ENCODE assay signal across 25 cellular contexts in genomic region chr7:57423768-57424167, GRCh38. TPM values are rescaled to one million over a fixed set of nuclear protein-coding genes. Genes with fewer than 3 reads are reported as not detected.
"Had no signal": no experiment of that assay in that cellular context is flagged by ENCODE, and none has a peak within 500 bp of the region (broad histone marks: within the 10 kb centered on the region; RNA-seq: fewer than 3 reads in every experiment).

No MANE protein-coding gene starts in this region.

- H3K27ac ChIP-seq: dorsolateral prefrontal cortex, hepatocyte, prostate gland, transverse colon, uterus, VCaP had no signal

- ATAC-seq: activated CD8-positive, alpha-beta T cell treated with anti-CD3 and anti-CD28 coated beads, Interleukin-2, amount 10 ng/mL, durations not matched to agents 7 days and 5 days; effector memory CD8-positive, alpha-beta T cell; esophagus mucosa; left ventricle myocardium superior; natural killer cell treated with Interleukin-12 subunit alpha and Interleukin-12 subunit beta and Interleukin-15 and Interleukin-18, amount 100 ng/mL, for 72 hours; stimulated activated naive B cell treated with anti-CD40 and anti-IgM and Interleukin-4, amounts not matched to agents 10 μg/mL and 1 μg/mL and 100 μg/mL, for 72 hours had no signal

- FAIRE-seq: astrocyte, endothelial cell of umbilical vein, frontal cortex had no signal

- H3K36me3 ChIP-seq: prostate gland, transverse colon, uterus had no signal

- H3K79me2 ChIP-seq: hepatocyte had no signal

- H3K27me3 ChIP-seq: hepatocyte, transverse colon, uterus had no signal

- H3K4me1 ChIP-seq: prostate gland, transverse colon, uterus had no signal

- H3K9me3 ChIP-seq: prostate gland, transverse colon, uterus had no signal

- DNase-seq: activated CD4-positive, alpha-beta T cell treated with anti-CD3 and anti-CD28 coated beads, Interleukin-2, amount 10 ng/mL, durations not matched to agents 7 days and 5 days; activated CD4-positive, CD25-positive, alpha-beta regulatory T cell treated with anti-CD3 and anti-CD28 coated beads, Interleukin-2, amount 50 U/mL, for 72 hours; activated CD8-positive, alpha-beta T cell treated with anti-CD3 and anti-CD28 coated beads, Interleukin-2, amount 10 ng/mL, durations not matched to agents 7 days and 5 days; central memory CD4-positive, alpha-beta T cell; dorsolateral prefrontal cortex; effector memory CD8-positive, alpha-beta T cell; glutamatergic neuron; immature natural killer cell; left ventricle myocardium superior; stimulated activated CD4-positive, alpha-beta T cell treated with anti-CD3 and anti-CD28 coated beads, Interleukin-2, amount 100 ng/mL, for 48 hours; stimulated activated CD8-positive, alpha-beta memory T cell treated with anti-CD3 and anti-CD28 coated beads, Interleukin-4, amount 100 ng/mL, for 48 hours; stimulated activated naive B cell treated with anti-CD40 and anti-IgM and Interleukin-4, amounts not matched to agents 10 μg/mL and 1 μg/mL and 100 μg/mL, for 72 hours; transverse colon; uterus had no signal

- H2AFZ ChIP-seq: hepatocyte had no signal

- H3K4me3 ChIP-seq: dorsolateral prefrontal cortex, hepatocyte, prostate gland, transverse colon, uterus had no signal

- H3K4me2 ChIP-seq: hepatocyte had no signal

RNA-seq across cellular contexts. Expression of gene ZNF716, which starts 26.2 kb away (rescaled TPM):
- total RNA-seq: activated CD4-positive, alpha-beta T cell treated with anti-CD3 and anti-CD28 coated beads, Interleukin-2, amount 10 ng/mL, durations not matched to agents 7 days and 5 days; activated CD8-positive, alpha-beta T cell treated with anti-CD3 and anti-CD28 coated beads, Interleukin-2, amount 10 ng/mL, durations not matched to agents 7 days and 5 days; activated T-helper 1 cell treated with anti-CD3 and anti-CD28 coated beads, Interleukin-12 subunit alpha, Interleukin-12 subunit beta, Interleukin-2, Interleukin-4 antibody, amounts not matched to agents 30 ng/mL and 10 ng/mL and 1 ng/mL, durations not matched to agents 14 hours and 24 hours and 36 hours; astrocyte; endothelial cell of umbilical vein; esophagus mucosa; frontal cortex; hepatocyte; left ventricle myocardium superior; natural killer cell treated with Interleukin-12 subunit alpha and Interleukin-12 subunit beta and Interleukin-15 and Interleukin-18, amount 100 ng/mL, for 72 hours; osteocyte; temporal lobe; transverse colon; uterus had no signal
- polyA plus RNA-seq: endothelial cell of umbilical vein, hepatocyte, immature natural killer cell had no signal
